Comparison of ENCODE assay signal across 7 cellular contexts in the genomic region with DNA sequence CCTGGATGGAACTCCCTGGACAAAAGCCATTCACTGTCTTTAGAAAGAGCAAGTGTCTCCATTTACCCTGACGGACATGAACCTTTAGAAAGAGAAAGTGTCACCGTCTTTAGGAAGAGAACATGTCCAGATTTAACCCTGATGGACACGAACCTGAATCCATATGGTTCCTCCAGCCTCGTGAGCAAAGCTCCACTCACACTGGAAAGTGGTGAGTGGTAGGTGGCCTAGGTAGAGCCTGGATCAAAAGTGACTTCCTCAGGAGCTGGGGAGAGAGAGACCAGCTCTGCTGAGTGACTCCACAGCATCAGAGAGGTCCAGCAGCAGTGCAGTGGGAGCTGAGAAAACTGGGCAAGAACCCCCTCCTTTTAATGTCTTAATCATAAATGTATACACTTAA.
"Had no signal": no experiment of that assay in that cellular context is flagged by ENCODE, and none has a peak within 500 bp of the region (broad histone marks: within the 10 kb centered on the region; RNA-seq: fewer than 3 reads in every experiment).

No MANE protein-coding gene starts in this region.

- H3K27ac Mint-ChIP-seq: IgD-negative memory B cell had no signal

- H3K4me3 Mint-ChIP-seq: IgD-negative memory B cell had no signal

- ATAC-seq: HepG2, K562 had no signal

- H3K36me3 Mint-ChIP-seq: IgD-negative memory B cell had no signal

- H3K4me3 ChIP-seq: K562 had no signal

- H3K27ac ChIP-seq: HL-60 had no signal

- DNase-seq: IMR-90, KBM-7, KG1 had no signal
